Comparison of ENCODE assay signal across 17 cellular contexts in genomic region chr11:8036002-8036802, GRCh38. TPM values are rescaled to one million over a fixed set of nuclear protein-coding genes. Genes with fewer than 3 reads are reported as not detected.
DNase-seq lines count a peak whose midpoint lies in the region; ATAC-seq and TF ChIP-seq lines count a peak whose summit lies in the region.
"Had no signal": no experiment of that assay in that cellular context is flagged by ENCODE, and none has a peak within 500 bp of the region (broad histone marks: within the 10 kb centered on the region; RNA-seq: fewer than 3 reads in every experiment).

No MANE protein-coding gene starts in this region.

- H3K27me3 ChIP-seq in right atrium auricular region: no peaks in the 10 kb centered on the region

- no peaks in the 10 kb centered on the region for H3K36me3 ChIP-seq in right atrium auricular region

- DNase-seq in right atrium auricular region (ENCODE audit: low spot score) (peak; percentile 54), left cardiac atrium (no peak), posterior vena cava (ENCODE audit: low spot score) (peak; percentile 57), DMS114 treated with DMSO at 0.1 percent for 48 hours (lab: John Stamatoyannopoulos, UW; ENCODE audit: unreplicated experiment) (no peak)
- no peak for DNase-seq in activated naive CD4-positive, alpha-beta T cell treated with Interleukin-2 at 50 U/mL for 16 hours
- DNase-seq: CD8-positive, alpha-beta T cell; GF-D8; NCI-H1436 treated with DMSO at 0.1 percent for 48 hours; NCI-H2081 treated with DMSO at 0.1 percent for 48 hours; NCI-H526 treated with DMSO at 0.1 percent for 48 hours; NK-92 treated with Interleukin-12 subunit alpha and Interleukin-12 subunit beta, amount 100 ng/mL, for 24 hours; PC-9 had no signal

- no peaks in the 10 kb centered on the region for H3K36me3 Mint-ChIP-seq in brain
- H3K36me3 Mint-ChIP-seq: CD8-positive, alpha-beta T cell; IgD-negative memory B cell had no signal

- ATAC-seq in left cardiac atrium (no peak), GM18861 (IDR thresholded peaks at IDR 0.05; ENCODE audit: unreplicated experiment) (no peak)
- ATAC-seq: CD8-positive, alpha-beta T cell; HCT116 had no signal

- no peak overlapping the region for H3K4me3 ChIP-seq in right atrium auricular region
- H3K4me3 ChIP-seq: PC-9 had no signal

- H3K4me3 Mint-ChIP-seq in brain: no peak overlapping the region
- H3K4me3 Mint-ChIP-seq: B cell; CD8-positive, alpha-beta T cell; IgD-negative memory B cell had no signal

- H3K4me1 Mint-ChIP-seq in brain: peaks cover 74% of the 10 kb centered on the region

- peak overlapping the region in 1 of 2 donors; percentile 12 for H3K27ac ChIP-seq in right atrium auricular region
- H3K27ac ChIP-seq: PC-9 had no signal

- H3K27ac Mint-ChIP-seq in brain: peak overlapping the region in 3 of 5 experiments; percentile 19 to 98 (median 90)
- H3K27ac Mint-ChIP-seq: B cell; CD8-positive, alpha-beta T cell; IgD-negative memory B cell had no signal

- no peaks in the 10 kb centered on the region for H3K9me3 Mint-ChIP-seq in brain
- H3K9me3 Mint-ChIP-seq: CD8-positive, alpha-beta T cell had no signal

- intact Hi-C loops in left cardiac atrium (cut with DNase I) (loop anchor here in 1 of 2 donors (5.0 kb wide), 1 partner anchor 51 kb away; no protein-coding TSS in a partner anchor), posterior vena cava (cut with DNase I) (no loop called here)

- TF ChIP-seq CTCF in right atrium auricular region (IDR thresholded peaks at IDR 0.05) (no peak), brain (conservative IDR thresholded peaks at IDR 0.05) (no peak)

- H3K4me1 ChIP-seq in right atrium auricular region: peaks cover 0 to 13% of the 10 kb centered on the region in 2 donors

- H3K9me3 ChIP-seq in right atrium auricular region: no peaks in the 10 kb centered on the region

- H3K27me3 Mint-ChIP-seq in brain: peaks cover 7% of the 10 kb centered on the region

RNA-seq across cellular contexts. Expression of gene TUB, which starts 44.8 kb away (rescaled TPM):
- total RNA-seq in right atrium auricular region (10 to 100 TPM; 11.3 to 22.9 TPM), left cardiac atrium (10 to 100 TPM; 11.6 to 13.1 TPM), posterior vena cava (10 to 100 TPM in 1 of 2 donors, 1 to 10 TPM in 1; 7.0 to 12.5 TPM)
- 4.8 TPM for polyA plus RNA-seq in brain (ENCODE audit: insufficient read depth, low read depth, low replicate concordance)
- total RNA-seq: CD8-positive, alpha-beta T cell; PC-9 had no signal
- polyA plus RNA-seq: IgD-negative memory B cell had no signal

RNA-seq across cellular contexts. Expression of gene EIF3F, which starts 49.1 kb away (rescaled TPM):
- 100 to 1,000 TPM; 114 to 169 TPM for total RNA-seq in right atrium auricular region
- 100 to 1,000 TPM; 141 to 142 TPM for total RNA-seq in left cardiac atrium
- 292 TPM for polyA plus RNA-seq in brain (ENCODE audit: insufficient read depth, low read depth, low replicate concordance)
- 100 to 1,000 TPM; 138 to 139 TPM for total RNA-seq in posterior vena cava

Comparison
In these comparisons a context has a peak if more than half of its experiments do, and no peak if none do; other contexts are left out.
1. DNase-seq: peak in right atrium auricular region (single experiment) and posterior vena cava (single experiment); none in left cardiac atrium (single experiment), activated naive CD4-positive, alpha-beta T cell treated with Interleukin-2 at 50 U/mL for 16 hours (single experiment) and DMS114 treated with DMSO at 0.1 percent for 48 hours (single experiment).